8 cellular contexts compared by ENCODE assay signal in the genomic region with DNA sequence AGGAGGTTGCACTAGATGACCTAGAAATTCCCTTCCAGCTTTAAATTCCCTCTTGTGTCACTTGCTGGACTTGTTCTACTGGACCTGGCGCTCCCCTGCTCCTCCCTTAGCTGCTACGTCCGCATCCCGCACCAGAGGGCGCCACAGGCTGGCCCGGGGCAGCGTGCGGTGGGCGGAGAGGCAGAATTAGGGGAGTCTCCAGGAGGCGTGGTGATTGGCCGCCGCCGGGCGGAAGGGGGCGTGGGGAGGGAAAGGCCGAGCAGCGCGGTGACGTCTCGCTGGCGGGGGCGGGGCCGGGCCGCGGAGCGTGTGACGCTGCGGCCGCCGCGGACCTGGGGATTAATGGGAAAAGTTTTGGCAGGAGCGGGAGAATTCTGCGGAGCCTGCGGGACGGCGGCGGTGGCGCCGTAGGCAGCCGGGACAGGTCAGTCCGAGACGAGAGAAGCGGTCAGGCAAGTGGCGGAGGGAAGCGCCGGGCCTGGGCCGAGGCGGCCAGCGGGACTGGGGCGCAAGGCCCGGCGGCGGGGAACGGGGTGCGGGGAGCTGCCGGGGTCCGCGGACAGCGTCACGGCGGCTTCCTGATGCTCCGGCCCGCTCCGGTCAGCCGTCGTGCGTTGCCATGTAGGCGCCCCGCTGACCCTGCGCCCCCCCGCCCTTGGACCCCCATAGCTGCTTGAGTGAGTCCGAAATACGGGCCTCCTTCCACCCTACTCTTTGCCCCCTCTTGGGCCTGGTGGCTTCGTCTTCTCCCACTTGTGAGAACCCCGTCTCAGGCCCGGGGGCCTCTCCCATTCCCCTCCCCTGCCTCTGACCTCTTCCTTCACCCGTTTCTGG. TPM values are rescaled to one million over a fixed set of nuclear protein-coding genes. Genes with fewer than 3 reads are reported as not detected.
DNase-seq lines count a peak whose midpoint lies in the region; ATAC-seq, FAIRE-seq and TF ChIP-seq lines count a peak whose summit lies in the region.

TSS of gene PPARD (plus strand) at position 301 of the 834 bp plus-strand sequence. CDS start 68,530 bp downstream, outside the sequence.

- peak within 1 kb of the TSS; percentile 81 for H3K27ac Mint-ChIP-seq in activated naive CD8-positive, alpha-beta T cell

- no peaks in the 10 kb centered on the region for H3K27me3 Mint-ChIP-seq in activated naive CD8-positive, alpha-beta T cell

- H3K27me3 ChIP-seq in pancreas, result no peaks in the 10 kb centered on the region
- no peaks in the 10 kb centered on the region for H3K27me3 ChIP-seq in tibial nerve

- intact Hi-C loops in head of caudate nucleus (cut with DNase I), result loop anchor here (1.0 to 2.0 kb wide), 2 partner anchors 108 to 126 kb away; partner anchors contain the start of gene RPL10A
- intact Hi-C loops in pancreas (cut with DNase I), result loop anchor here in 2 of 3 donors (5.0 to 10.0 kb wide), 2 partner anchors 72 to 105 kb away; no protein-coding TSS in a partner anchor

- peak within 1 kb of the TSS; percentile 50 to 86 (median 72) for H3K27ac ChIP-seq in pancreas
- H3K27ac ChIP-seq in tibial nerve, result peak within 1 kb of the TSS; percentile 79 to 94 (median 92)

- peak; percentile 50 to 94 for TF ChIP-seq EP300 in tibial nerve (IDR thresholded peaks at IDR 0.05)

- no peaks in the 10 kb centered on the region for H3K9me3 Mint-ChIP-seq in activated naive CD8-positive, alpha-beta T cell (ENCODE audit: low read depth)

- FAIRE-seq in pancreas (lab: Jason Lieb, UNC), result no peak

- ATAC-seq in HG02623 (IDR thresholded peaks at IDR 0.05; ENCODE audit: unreplicated experiment) (peak; percentile 92), pancreas (peak; percentile 99 to 100 (median 100))

- H3K4me3 ChIP-seq in GM12864 (ENCODE audit: low read depth, low read length), result peak within 1 kb of the TSS; percentile 68
- H3K4me3 ChIP-seq in pancreas, result peak within 1 kb of the TSS; percentile 64 to 95 (median 80)
- peak within 1 kb of the TSS; percentile 66 to 85 (median 70) for H3K4me3 ChIP-seq in tibial nerve

- peaks cover 48% of the 10 kb centered on the region for H3K4me1 Mint-ChIP-seq in activated naive CD8-positive, alpha-beta T cell (ENCODE audit: low read depth)

- TF ChIP-seq POLR2A in tibial nerve (IDR thresholded peaks at IDR 0.05), result peak; percentile 65 to 97

- H3K4me1 ChIP-seq in pancreas, result peaks cover 0 to 13% (median 8%) of the 10 kb centered on the region in 3 donors
- peaks cover 0 to 39% (median 16%) of the 10 kb centered on the region in 4 donors for H3K4me1 ChIP-seq in tibial nerve

- TF ChIP-seq CTCF in GM12864 (IDR thresholded peaks at IDR 0.05; ENCODE audit: low read depth, low read length, missing control alignments) (peak; percentile 90), pancreas (IDR thresholded peaks at IDR 0.05) (peak; percentile 87 to 97 (median 94)), tibial nerve (IDR thresholded peaks at IDR 0.05) (peak; percentile 97 to 99 (median 99))

- WGBS in pancreas, 2 donors, result 1% methylated on average over 60 to 77 of the region's 77 CpGs
- WGBS in tibial nerve, 2 donors, result 0 to 1% methylated on average over 60 to 73 of the region's 77 CpGs

- no peaks in the 10 kb centered on the region for H3K36me3 Mint-ChIP-seq in activated naive CD8-positive, alpha-beta T cell

- H3K9me3 ChIP-seq in pancreas (no peaks in the 10 kb centered on the region), tibial nerve (no peaks in the 10 kb centered on the region)

- H3K4me3 Mint-ChIP-seq in activated naive CD8-positive, alpha-beta T cell, result peak within 1 kb of the TSS; percentile 95

- peak; percentile 66 for DNase-seq in GM12864 (ENCODE audit: low read depth)
- DNase-seq in NCI-H1092 treated with DMSO at 0.1 percent for 48 hours (lab: John Stamatoyannopoulos, UW), result peak; percentile 83
- DNase-seq in SKM-1 (lab: John Stamatoyannopoulos, UW; ENCODE audit: unreplicated experiment), result peak; percentile 93
- peak; percentile 95 to 100 (median 99) for DNase-seq in head of caudate nucleus
- peak; percentile 98 to 100 (median 99) for DNase-seq in pancreas
- peak; percentile 96 to 98 for DNase-seq in tibial nerve (ENCODE audit: low spot score in 2 of 2)

- no peaks in the 10 kb centered on the region for H3K36me3 ChIP-seq in pancreas
- peaks cover 0 to 19% (median 0%) of the 10 kb centered on the region in 3 donors for H3K36me3 ChIP-seq in tibial nerve

RNA-seq across cellular contexts. Expression of gene PPARD, which starts in this region (rescaled TPM):
- total RNA-seq in pancreas (10 to 100 TPM in 2 of 6 donors, 1 to 10 TPM in 4; 4.4 to 12.3 (median 6.0) TPM), tibial nerve (10 to 100 TPM; 10.0 to 15.3 (median 13.0) TPM)
- polyA plus RNA-seq in pancreas, result 10 to 100 TPM; 10.3 to 14.1 TPM

Comparison
In these comparisons a context has a peak if more than half of its experiments do, and no peak if none do; other contexts are left out.
1. Peak in every context shown above with its lines: DNase-seq, ATAC-seq, H3K4me3 ChIP-seq and H3K27ac ChIP-seq.